Comparison of ENCODE assay signal across 7 cellular contexts in the genomic region with DNA sequence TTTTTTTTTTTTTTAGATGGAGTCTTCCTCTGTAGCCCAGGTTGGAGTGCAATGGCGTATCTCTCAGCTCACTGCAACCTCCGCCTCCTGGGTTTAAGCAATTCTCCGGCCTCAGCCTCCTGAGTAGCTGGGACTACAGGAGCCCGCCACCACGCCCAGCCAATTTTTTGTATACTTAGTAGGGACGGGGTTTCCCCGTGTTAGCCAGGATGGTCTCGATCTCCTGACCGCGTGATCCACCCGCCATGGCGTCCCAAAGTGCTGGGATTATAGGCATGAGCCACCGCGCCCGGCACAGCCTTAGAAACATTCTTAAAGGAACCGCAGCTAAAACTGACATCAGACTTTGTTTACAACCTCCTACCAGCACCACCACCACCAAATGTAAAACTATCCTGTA. TPM values are rescaled to one million over a fixed set of nuclear protein-coding genes. Genes with fewer than 3 reads are reported as not detected.
DNase-seq lines count a peak whose midpoint lies in the region; ATAC-seq and TF ChIP-seq lines count a peak whose summit lies in the region.
"Not testable (repeated sequence)": the region's sequence is repeated elsewhere in the genome, so short reads cannot be mapped to it uniquely, and the experiment has no call there.

No MANE protein-coding gene starts in this region.

- H3K4me1 ChIP-seq in smooth muscle cell (ENCODE audit: low read depth) = not testable (repeated sequence)

- not testable (repeated sequence) for H3K36me3 Mint-ChIP-seq in IgD-negative memory B cell; glutamatergic neuron (ENCODE audit: unreplicated experiment)
- H3K36me3 Mint-ChIP-seq in WTC11 = peaks cover 76% of the 10 kb centered on the region
- H3K36me3 Mint-ChIP-seq in activated T-cell treated with anti-CD3 and anti-CD28 coated beads, Interleukin-2, amount 50 U/mL, for 72 hours (ENCODE audit: insufficient read depth in 2 of 2) = peaks cover 12 to 39% of the 10 kb centered on the region in 2 donors
- H3K36me3 Mint-ChIP-seq in chondrocyte (ENCODE audit: low read depth) = peaks cover 28% of the 10 kb centered on the region
- H3K36me3 Mint-ChIP-seq in nephron progenitor cell (ENCODE audit: low read depth) = peaks cover 84% of the 10 kb centered on the region

- H3K4me2 ChIP-seq in smooth muscle cell = not testable (repeated sequence)

- H3K27me3 ChIP-seq in smooth muscle cell (ENCODE audit: low read depth) = not testable (repeated sequence)

- not testable (repeated sequence) for H3F3A ChIP-seq in smooth muscle cell (ENCODE audit: low read depth)

- not testable (repeated sequence) for H3K9me3 ChIP-seq in smooth muscle cell (replicated peaks; ENCODE audit: low read depth)

- H2AFZ ChIP-seq in smooth muscle cell (ENCODE audit: low read depth) = not testable (repeated sequence)

- H3K27ac ChIP-seq in smooth muscle cell (ENCODE audit: low read depth) = peak overlapping the region; percentile 19

- not testable (repeated sequence) for H3K27me3 Mint-ChIP-seq in IgD-negative memory B cell; WTC11 (ENCODE audit: low read depth); activated T-cell treated with anti-CD3 and anti-CD28 coated beads, Interleukin-2, amount 50 U/mL, for 72 hours (ENCODE audit: low read depth); chondrocyte (ENCODE audit: low read depth); nephron progenitor cell (ENCODE audit: low read depth, poor library complexity)
- peaks cover 15% of the 10 kb centered on the region for H3K27me3 Mint-ChIP-seq in glutamatergic neuron (ENCODE audit: unreplicated experiment)

- not testable (repeated sequence) for TF ChIP-seq CTCF in WTC11 (IDR thresholded peaks at IDR 0.05); chondrocyte (IDR thresholded peaks at IDR 0.05); glutamatergic neuron (IDR thresholded peaks at IDR 0.05; ENCODE audit: partially characterized antibody, unreplicated experiment); nephron progenitor cell (IDR thresholded peaks at IDR 0.05); smooth muscle cell (IDR thresholded peaks at IDR 0.05; ENCODE audit: borderline replicate concordance, insufficient read depth, poor library complexity, severe bottlenecking)

- H3K27ac Mint-ChIP-seq in IgD-negative memory B cell = peak overlapping the region in 2 of 3 donors; percentile 21 to 81
- H3K27ac Mint-ChIP-seq in WTC11 = peak overlapping the region; percentile 54; the same call in 1 of the 2 replicates
- peak overlapping the region; percentile 83 for H3K27ac Mint-ChIP-seq in activated T-cell treated with anti-CD3 and anti-CD28 coated beads, Interleukin-2, amount 50 U/mL, for 72 hours
- H3K27ac Mint-ChIP-seq in chondrocyte (ENCODE audit: unreplicated experiment) = peak overlapping the region; percentile 0
- H3K27ac Mint-ChIP-seq in glutamatergic neuron (ENCODE audit: unreplicated experiment) = peak overlapping the region; percentile 95
- H3K27ac Mint-ChIP-seq in nephron progenitor cell = peak overlapping the region; percentile 95

- not testable (repeated sequence) for H3K9ac ChIP-seq in smooth muscle cell (ENCODE audit: low read depth)

- H4K20me1 ChIP-seq in smooth muscle cell (ENCODE audit: low read depth) = peaks cover 98% of the 10 kb centered on the region

- CTCF ChIA-PET in WTC11 (lab: Charles Lee) = interaction anchor here (4.6 kb wide), 1 partner anchor 13 kb away, joined by 22 read pairs; no protein-coding TSS in a partner anchor

- H3K4me3 Mint-ChIP-seq in IgD-negative memory B cell (peak overlapping the region in 1 of 4 donors; percentile 55), glutamatergic neuron (ENCODE audit: unreplicated experiment) (peak overlapping the region; percentile 63)
- H3K4me3 Mint-ChIP-seq in WTC11; activated T-cell treated with anti-CD3 and anti-CD28 coated beads, Interleukin-2, amount 50 U/mL, for 72 hours; chondrocyte (ENCODE audit: unreplicated experiment); nephron progenitor cell: not testable (repeated sequence)

- not testable (repeated sequence) for H3K4me3 ChIP-seq in smooth muscle cell

- not testable (repeated sequence) for ATAC-seq in WTC11; activated T-cell treated with anti-CD3 and anti-CD28 coated beads, Interleukin-2, amount 50 U/mL, for 72 hours (replicated peaks in 1 of 2)

- H3K79me2 ChIP-seq in smooth muscle cell (ENCODE audit: low read depth) = peaks cover 93% of the 10 kb centered on the region

- POLR2A ChIA-PET in WTC11 (lab: Charles Lee) = not testable (repeated sequence)

- H3K9me3 Mint-ChIP-seq in IgD-negative memory B cell; WTC11; activated T-cell treated with anti-CD3 and anti-CD28 coated beads, Interleukin-2, amount 50 U/mL, for 72 hours; chondrocyte (ENCODE audit: low read depth); nephron progenitor cell: not testable (repeated sequence)
- peaks cover 13% of the 10 kb centered on the region for H3K9me3 Mint-ChIP-seq in glutamatergic neuron (ENCODE audit: unreplicated experiment)

- H3K4me1 Mint-ChIP-seq in IgD-negative memory B cell; WTC11; chondrocyte (ENCODE audit: low read depth); nephron progenitor cell: not testable (repeated sequence)
- H3K4me1 Mint-ChIP-seq in activated T-cell treated with anti-CD3 and anti-CD28 coated beads, Interleukin-2, amount 50 U/mL, for 72 hours (ENCODE audit: low read depth) = peaks cover 15% of the 10 kb centered on the region
- H3K4me1 Mint-ChIP-seq in glutamatergic neuron (ENCODE audit: low read depth, unreplicated experiment) = peaks cover 31% of the 10 kb centered on the region

- H3K36me3 ChIP-seq in smooth muscle cell (ENCODE audit: low read depth) = not testable (repeated sequence)

- not testable (repeated sequence) for DNase-seq in WTC11 (ENCODE audit: low spot score); activated T-cell treated with anti-CD3 and anti-CD28 coated beads, Interleukin-2, amount 50 U/mL, for 72 hours; chondrocyte (ENCODE audit: low spot score); glutamatergic neuron; nephron progenitor cell; smooth muscle cell (lab: John Stamatoyannopoulos, UW; ENCODE audit: unreplicated experiment)

- 98% methylated on average over 16 of the region's 16 CpGs for WGBS in smooth muscle cell (ENCODE audit: low lambda C conversion rate)

RNA-seq across cellular contexts. Expression of a gene that starts 47.5 kb away (rescaled TPM):
- polyA plus RNA-seq in IgD-negative memory B cell (54.4 TPM), smooth muscle cell (383 and 429 TPM in 2 replicates)
- total RNA-seq in WTC11 (2021) (1,033 to 1,180 TPM (median 1,148 TPM) in 3 replicates), chondrocyte (362 to 407 TPM (median 372 TPM) in 3 replicates), glutamatergic neuron (ENCODE audit: unreplicated experiment) (1,106 TPM), smooth muscle cell (586 and 662 TPM in 2 replicates)
- 100 to 1,000 TPM; 328 to 339 TPM for total RNA-seq in activated T-cell treated with anti-CD3 and anti-CD28 coated beads, Interleukin-2, amount 50 U/mL, for 72 hours

Comparison
In these comparisons a context has a peak if more than half of its experiments do, and no peak if none do; other contexts are left out.
1. H3K27ac Mint-ChIP-seq: peak in every context shown above with its lines; median percentile 95 in glutamatergic neuron; 95 in nephron progenitor cell; 83 in activated T-cell treated with anti-CD3 and anti-CD28 coated beads, Interleukin-2, amount 50 U/mL, for 72 hours; 54 in WTC11; 51 in IgD-negative memory B cell; 0 in chondrocyte.